21 cellular contexts compared by ENCODE assay signal in the genomic region with DNA sequence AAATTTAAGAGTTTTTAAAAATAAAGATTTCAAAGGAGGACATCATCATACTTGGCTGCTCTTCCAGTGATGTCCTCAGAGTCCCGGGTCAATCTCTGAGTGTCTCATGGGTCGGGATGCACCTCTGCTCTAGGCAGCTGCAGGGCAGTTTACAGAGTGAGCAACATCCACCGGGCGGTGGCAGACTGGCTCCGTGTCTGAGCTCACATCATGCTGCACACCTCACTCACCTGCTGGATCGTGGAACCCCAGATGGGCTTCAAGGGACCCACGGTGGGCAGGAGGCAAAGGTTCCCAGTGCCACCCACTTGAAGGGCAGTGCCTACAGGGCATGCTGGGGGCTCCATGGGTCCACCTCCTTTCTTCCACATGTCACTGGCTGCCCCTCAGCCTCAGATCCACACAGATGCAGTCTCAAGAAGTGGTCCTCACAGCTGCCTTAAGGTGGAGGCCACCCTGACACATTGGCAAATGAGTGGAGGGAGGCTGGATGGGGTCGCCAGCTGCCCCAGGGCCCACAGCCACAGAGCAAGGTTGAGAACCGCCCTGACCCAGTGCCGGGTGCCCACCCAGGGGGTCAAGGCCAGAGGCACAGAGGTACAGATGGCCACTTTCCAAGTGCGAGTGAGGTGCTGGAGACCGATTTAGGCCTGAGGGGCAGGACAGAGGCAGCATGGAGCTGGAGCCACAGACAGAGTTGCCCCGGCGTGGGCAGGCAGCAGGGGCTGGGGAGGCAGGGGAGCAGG. TPM values are rescaled to one million over a fixed set of nuclear protein-coding genes. Genes with fewer than 3 reads are reported as not detected.
DNase-seq lines count a peak whose midpoint lies in the region; FAIRE-seq and TF ChIP-seq lines count a peak whose summit lies in the region.
"Had no signal": no experiment of that assay in that cellular context is flagged by ENCODE, and none has a peak within 500 bp of the region (broad histone marks: within the 10 kb centered on the region; RNA-seq: fewer than 3 reads in every experiment).

No MANE protein-coding gene starts in this region.

- TF ChIP-seq CTCF in ascending aorta (IDR thresholded peaks at IDR 0.05) (peak in 1 of 3 experiments; percentile 26), kidney (IDR thresholded peaks at IDR 0.05; ENCODE audit: borderline replicate concordance, extremely low read depth, insufficient read depth) (peak; percentile 2), spleen (IDR thresholded peaks at IDR 0.05 in 8 of 11, conservative IDR thresholded peaks at IDR 0.05 in 3 of 11) (no peak), brain microvascular endothelial cell (IDR thresholded peaks at IDR 0.05; ENCODE audit: low read depth, low read length, missing control alignments) (no peak)

- peak overlapping the region in 8 of 10 experiments; percentile 9 to 34 (median 20); a peak in 10 of 20 replicates for H3K4me3 ChIP-seq in BLaER1 treated with 17β-estradiol and CSF1 and Interleukin-3, amounts not matched to agents 10 nM and 100 nM
- H3K4me3 ChIP-seq in ascending aorta (no peak overlapping the region), kidney (ENCODE audit: low read length in 2 of 2) (no peak overlapping the region), spleen (no peak overlapping the region), brain microvascular endothelial cell (ENCODE audit: low read depth, low read length) (no peak overlapping the region)
- H3K4me3 ChIP-seq: esophagus squamous epithelium, Peyer's patch, psoas muscle had no signal

- H3K4me2 ChIP-seq in BLaER1 treated with 17β-estradiol and CSF1 and Interleukin-3, amounts not matched to agents 10 nM and 100 nM: peak overlapping the region; percentile 80 to 100 (median 96)

- H3K4me1 ChIP-seq in BLaER1 treated with 17β-estradiol and CSF1 and Interleukin-3, amounts not matched to agents 10 nM and 100 nM: peaks cover 100% of the 10 kb centered on the region in 10 experiments
- H3K4me1 ChIP-seq in ascending aorta: peaks cover 29 to 71% of the 10 kb centered on the region in 2 donors
- peaks cover 6 to 17% of the 10 kb centered on the region in 2 donors for H3K4me1 ChIP-seq in kidney (ENCODE audit: control insufficient read depth in 1 of 2, insufficient read depth in 1 of 2, low read depth in 1 of 2, low read length in 2 of 2)
- peaks cover 24 to 95% (median 71%) of the 10 kb centered on the region in 6 donors for H3K4me1 ChIP-seq in spleen

- no peaks in the 10 kb centered on the region for H3K36me3 ChIP-seq in BLaER1 treated with 17β-estradiol and CSF1 and Interleukin-3, amounts not matched to agents 10 nM and 100 nM
- H3K36me3 ChIP-seq in ascending aorta (no peaks in the 10 kb centered on the region), kidney (ENCODE audit: control insufficient read depth in 1 of 2, insufficient read depth in 2 of 2, low read length in 2 of 2) (no peaks in the 10 kb centered on the region), spleen (no peaks in the 10 kb centered on the region), brain microvascular endothelial cell (replicated peaks) (no peaks in the 10 kb centered on the region)
- H3K36me3 ChIP-seq: esophagus squamous epithelium, Peyer's patch, WERI-Rb-1 had no signal

- CTCF ChIA-PET in HEK293T (lab: Yijun Ruan, JAX): no interaction called here

- WGBS in spleen, 5 donors: 68 to 90% (median 86%) methylated on average over 12 to 14 of the region's 14 CpGs

- no peak for FAIRE-seq in kidney (lab: Jason Lieb, UNC)

- in situ Hi-C loops in brain microvascular endothelial cell (cut with HindIII; ENCODE audit: low pct_ligation_motif_present, low sequenced_read_pairs): no loop called here

- peak overlapping the region; percentile 57 to 77 (median 70) for H3K9ac ChIP-seq in BLaER1 treated with 17β-estradiol and CSF1 and Interleukin-3, amounts not matched to agents 10 nM and 100 nM
- H3K9ac ChIP-seq in kidney (ENCODE audit: low read length in 2 of 2): no peak overlapping the region

- DNase-seq in ascending aorta (ENCODE audit: low spot score in 2 of 2) (no peak), kidney (no peak), spleen (peak; percentile 64), brain microvascular endothelial cell (no peak), HEK293T (ENCODE audit: extremely low spot score) (no peak), NCI-H1930 (lab: John Stamatoyannopoulos, UW) (no peak)
- DNase-seq: activated CD8-positive, alpha-beta memory T cell treated with anti-CD3 and anti-CD28 coated beads, Interleukin-2, amount 50 U/mL, for 48 hours; activated effector memory CD4-positive, alpha-beta T cell treated with Interleukin-2 at 50 U/mL for 16 hours; central memory CD4-positive, alpha-beta T cell; effector CD4-positive, alpha-beta T cell; esophagus squamous epithelium; left colon; NCI-H1092; NCI-H2081; NCI-H446 treated with DMSO at 0.1 percent for 48 hours; stimulated activated CD4-positive, alpha-beta T cell treated with anti-CD3 and anti-CD28 coated beads, Interleukin-4, amount 100 ng/mL, for 4 hours; T-helper 17 cell; WERI-Rb-1 had no signal

- no peaks in the 10 kb centered on the region for H3K9me3 ChIP-seq in BLaER1 treated with 17β-estradiol and CSF1 and Interleukin-3, amounts not matched to agents 10 nM and 100 nM (replicated peaks in 1 of 11)
- H3K9me3 ChIP-seq in ascending aorta: no peaks in the 10 kb centered on the region
- no peaks in the 10 kb centered on the region for H3K9me3 ChIP-seq in kidney (ENCODE audit: control insufficient read depth in 1 of 2, low read length in 2 of 2)
- H3K9me3 ChIP-seq in spleen: no peaks in the 10 kb centered on the region
- H3K9me3 ChIP-seq: esophagus squamous epithelium, Peyer's patch, psoas muscle had no signal

- peak overlapping the region; percentile 56 to 86 (median 77) for H3K27ac ChIP-seq in BLaER1 treated with 17β-estradiol and CSF1 and Interleukin-3, amounts not matched to agents 10 nM and 100 nM
- peak overlapping the region; percentile 61 to 69 for H3K27ac ChIP-seq in ascending aorta
- no peak overlapping the region for H3K27ac ChIP-seq in kidney (ENCODE audit: low read depth in 2 of 2, low read length in 2 of 2)
- peak overlapping the region in 3 of 8 donors; percentile 7 to 27 (median 15) for H3K27ac ChIP-seq in spleen
- no peak overlapping the region for H3K27ac ChIP-seq in brain microvascular endothelial cell
- H3K27ac ChIP-seq: Peyer's patch, psoas muscle, WERI-Rb-1 had no signal

- intact Hi-C loops in ascending aorta (cut with DNase I) (no loop called here), kidney (cut with DNase I) (loop anchor here (10.0 kb wide), 1 partner anchor 80 kb away; the partner anchor contains the start of gene TUBGCP5), spleen (cut with DNase I; ENCODE audit: low total_unique reads) (no loop called here)

- no peak for TF ChIP-seq POLR2A in spleen (IDR thresholded peaks at IDR 0.05)

- no peaks in the 10 kb centered on the region; a peak in 2 of 22 replicates for H3K27me3 ChIP-seq in BLaER1 treated with 17β-estradiol and CSF1 and Interleukin-3, amounts not matched to agents 10 nM and 100 nM
- H3K27me3 ChIP-seq in ascending aorta: no peaks in the 10 kb centered on the region
- H3K27me3 ChIP-seq in spleen (replicated peaks in 1 of 7): no peaks in the 10 kb centered on the region
- H3K27me3 ChIP-seq in brain microvascular endothelial cell (replicated peaks): no peaks in the 10 kb centered on the region
- H3K27me3 ChIP-seq: esophagus squamous epithelium, Peyer's patch had no signal

- POLR2A ChIA-PET in HEK293T (lab: Yijun Ruan, JAX): no interaction called here

- H4K20me1 ChIP-seq in BLaER1 treated with 17β-estradiol and CSF1 and Interleukin-3, amounts not matched to agents 10 nM and 100 nM: peaks cover 39 to 100% (median 95%) of the 10 kb centered on the region in 11 experiments

TF ChIP-seq in HEK293T, 16 proteins besides CTCF, POLR2A, EP300 and RAD21:
- no peak for TF ChIP-seq ELF4 (IDR thresholded peaks at IDR 0.05)
- no peak for TF ChIP-seq FOXA1 (IDR thresholded peaks at IDR 0.05)
- TF ChIP-seq FOXK2 (IDR thresholded peaks at IDR 0.05): no peak
- TF ChIP-seq NFRKB (IDR thresholded peaks at IDR 0.05): no peak
- TF ChIP-seq SUZ12 (IDR thresholded peaks at IDR 0.05): no peak
- no peak for TF ChIP-seq L3MBTL2 (conservative IDR thresholded peaks at IDR 0.05)
- TF ChIP-seq, protein P1, sequence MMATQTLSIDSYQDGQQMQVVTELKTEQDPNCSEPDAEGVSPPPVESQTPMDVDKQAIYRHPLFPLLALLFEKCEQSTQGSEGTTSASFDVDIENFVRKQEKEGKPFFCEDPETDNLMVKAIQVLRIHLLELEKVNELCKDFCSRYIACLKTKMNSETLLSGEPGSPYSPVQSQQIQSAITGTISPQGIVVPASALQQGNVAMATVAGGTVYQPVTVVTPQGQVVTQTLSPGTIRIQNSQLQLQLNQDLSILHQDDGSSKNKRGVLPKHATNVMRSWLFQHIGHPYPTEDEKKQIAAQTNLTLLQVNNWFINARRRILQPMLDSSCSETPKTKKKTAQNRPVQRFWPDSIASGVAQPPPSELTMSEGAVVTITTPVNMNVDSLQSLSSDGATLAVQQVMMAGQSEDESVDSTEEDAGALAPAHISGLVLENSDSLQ (IDR thresholded peaks at IDR 0.05): no peak
- no peak for TF ChIP-seq ARNT (IDR thresholded peaks at IDR 0.05)
- TF ChIP-seq CTBP1 (IDR thresholded peaks at IDR 0.05; ENCODE audit: borderline replicate concordance): no peak
- TF ChIP-seq TARDBP (IDR thresholded peaks at IDR 0.05): no peak
- no peak for TF ChIP-seq HDGF (IDR thresholded peaks at IDR 0.05; ENCODE audit: borderline replicate concordance)
- no peak for TF ChIP-seq LEF1 (IDR thresholded peaks at IDR 0.05; ENCODE audit: borderline replicate concordance)
- TF ChIP-seq ZNF384 (IDR thresholded peaks at IDR 0.05): no peak

RNA-seq across cellular contexts. Expression of gene CYFIP1, which starts 25.2 kb away (rescaled TPM):
- total RNA-seq in ascending aorta (94.7 TPM), kidney (143 TPM), spleen (100 to 1,000 TPM in 3 of 7 donors, 10 to 100 TPM in 4; 75.2 to 139 (median 90.6) TPM)
- polyA plus RNA-seq in kidney (ENCODE audit: insufficient read depth, low read depth, low replicate concordance) (32.3 TPM), spleen (10 to 100 TPM; 11.5 to 30.3 (median 14.2) TPM)

Comparison
In these comparisons a context has a peak if more than half of its experiments do, and no peak if none do; other contexts are left out.
1. H3K27ac ChIP-seq: peak in BLaER1 treated with 17β-estradiol and CSF1 and Interleukin-3, amounts not matched to agents 10 nM and 100 nM (11 of 11) and ascending aorta (2 of 2); none in kidney (0 of 2) and brain microvascular endothelial cell (single experiment).
2. H3K4me3 ChIP-seq: peak in BLaER1 treated with 17β-estradiol and CSF1 and Interleukin-3, amounts not matched to agents 10 nM and 100 nM (8 of 10); none in ascending aorta (0 of 2), kidney (0 of 2), spleen (0 of 8) and brain microvascular endothelial cell (single experiment).
3. H3K9ac ChIP-seq: peak in BLaER1 treated with 17β-estradiol and CSF1 and Interleukin-3, amounts not matched to agents 10 nM and 100 nM (11 of 11); none in kidney (0 of 2).